ENCODE assay signal across 12 cellular contexts in genomic region chr2:85814802-85815550, GRCh38.
"Had no signal": no experiment of that assay in that cellular context is flagged by ENCODE, and none has a peak within 500 bp of the region (broad histone marks: within the 10 kb centered on the region; RNA-seq: fewer than 3 reads in every experiment).

No MANE protein-coding gene starts in this region.

- H3K4me3 ChIP-seq: hepatocyte, left ventricle myocardium inferior had no signal

- H3K4me3 Mint-ChIP-seq: activated CD4-positive, alpha-beta T cell treated with anti-CD3 and anti-CD28 coated beads, Interleukin-2, amount 10 ng/mL, durations not matched to agents 24 days and 14 days; activated naive CD4-positive, alpha-beta T cell treated with anti-CD3 and anti-CD28 coated beads, Interleukin-2, amount 50 U/mL, for 24 hours; immature natural killer cell; nephron progenitor cell; stimulated activated naive B cell treated with anti-CD40 and anti-IgM and Interleukin-4, amounts not matched to agents 10 μg/mL and 1 μg/mL and 100 μg/mL, for 72 hours; T-helper 2 cell treated with Interferon-gamma antibody and Interleukin-4, amounts not matched to agents 5 μg/mL and 100 μg/mL, for 36 hours had no signal

- H3K9me3 ChIP-seq: left ventricle myocardium inferior, SK-N-SH had no signal

- H3K9ac ChIP-seq: SK-N-SH had no signal

- H2AFZ ChIP-seq: hepatocyte had no signal

- H3K9me3 Mint-ChIP-seq: activated CD4-positive, alpha-beta T cell treated with anti-CD3 and anti-CD28 coated beads, Interleukin-2, amount 10 ng/mL, durations not matched to agents 24 days and 14 days; activated naive CD4-positive, alpha-beta T cell treated with anti-CD3 and anti-CD28 coated beads, Interleukin-2, amount 50 U/mL, for 24 hours; brain; immature natural killer cell; nephron progenitor cell; stimulated activated naive B cell treated with anti-CD40 and anti-IgM and Interleukin-4, amounts not matched to agents 10 μg/mL and 1 μg/mL and 100 μg/mL, for 72 hours; T-helper 2 cell treated with Interferon-gamma antibody and Interleukin-4, amounts not matched to agents 5 μg/mL and 100 μg/mL, for 36 hours had no signal

- H3K27ac Mint-ChIP-seq: activated CD4-positive, alpha-beta T cell treated with anti-CD3 and anti-CD28 coated beads, Interleukin-2, amount 10 ng/mL, durations not matched to agents 24 days and 14 days; activated naive CD4-positive, alpha-beta T cell treated with anti-CD3 and anti-CD28 coated beads, Interleukin-2, amount 50 U/mL, for 24 hours; nephron progenitor cell; progenitor cell of endocrine pancreas; stimulated activated naive B cell treated with anti-CD40 and anti-IgM and Interleukin-4, amounts not matched to agents 10 μg/mL and 1 μg/mL and 100 μg/mL, for 72 hours; T-helper 2 cell treated with Interferon-gamma antibody and Interleukin-4, amounts not matched to agents 5 μg/mL and 100 μg/mL, for 36 hours had no signal

- H3K36me3 ChIP-seq: left ventricle myocardium inferior had no signal

- H3K4me2 ChIP-seq: hepatocyte, SK-N-SH had no signal

- H3K4me1 Mint-ChIP-seq: activated naive CD4-positive, alpha-beta T cell treated with anti-CD3 and anti-CD28 coated beads, Interleukin-2, amount 50 U/mL, for 24 hours; immature natural killer cell had no signal

- H3K36me3 Mint-ChIP-seq: activated naive CD4-positive, alpha-beta T cell treated with anti-CD3 and anti-CD28 coated beads, Interleukin-2, amount 50 U/mL, for 24 hours; brain; immature natural killer cell; stimulated activated naive B cell treated with anti-CD40 and anti-IgM and Interleukin-4, amounts not matched to agents 10 μg/mL and 1 μg/mL and 100 μg/mL, for 72 hours had no signal

- H3K27ac ChIP-seq: hepatocyte, left ventricle myocardium inferior, VCaP had no signal

- H3K79me2 ChIP-seq: hepatocyte had no signal
